ENCODE assay signal across 8 cellular contexts in the genomic region with DNA sequence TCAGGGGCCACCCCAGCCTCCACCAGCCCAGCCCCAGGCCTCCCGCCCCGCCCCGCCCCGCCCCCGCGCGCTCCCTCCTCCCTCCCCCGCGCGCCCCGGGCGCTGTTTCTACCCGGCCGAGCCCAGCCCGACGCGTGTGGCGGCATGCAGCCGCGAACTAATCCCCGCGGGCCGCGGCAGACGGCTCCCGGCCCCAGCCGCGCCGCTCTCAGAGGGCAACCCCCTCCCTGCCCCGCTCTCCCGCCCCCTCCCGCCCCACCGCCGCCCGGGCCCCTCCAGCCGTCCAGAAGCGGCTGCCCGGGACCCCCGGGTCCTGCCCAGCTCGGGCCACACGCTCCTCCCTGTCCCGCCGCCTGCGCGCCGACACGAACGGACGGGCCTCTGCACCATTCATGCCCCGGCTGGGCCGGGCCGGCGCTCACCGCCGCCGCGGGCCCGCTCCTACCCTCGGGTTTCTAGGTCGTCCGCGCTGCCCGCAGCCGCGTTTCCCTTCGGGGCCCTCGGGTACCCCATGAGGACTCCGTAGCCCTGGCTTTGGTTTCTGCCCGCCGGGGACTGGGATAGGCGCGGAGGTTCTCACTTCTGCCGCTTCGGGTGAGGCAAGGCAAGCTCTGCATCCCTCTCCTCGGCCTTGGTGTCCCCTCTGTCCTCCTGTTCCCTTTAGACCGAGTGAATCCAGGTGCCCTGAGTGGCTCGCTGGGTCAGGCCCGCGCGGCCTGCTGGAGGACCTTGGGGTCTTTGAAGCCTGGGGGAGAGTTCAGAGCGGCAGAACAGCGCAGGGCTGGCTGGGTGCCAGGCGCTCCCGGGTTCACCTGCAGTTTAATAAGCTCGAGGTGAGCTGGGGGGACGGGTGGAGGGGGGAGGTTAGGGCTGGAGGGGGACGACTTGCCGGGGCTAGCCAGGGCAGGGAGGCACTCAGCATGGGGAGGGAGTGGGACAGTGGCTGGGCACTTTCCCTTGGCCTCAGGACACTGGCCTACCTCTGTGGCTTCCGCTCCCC. TPM values are rescaled to one million over a fixed set of nuclear protein-coding genes. Genes with fewer than 3 reads are reported as not detected.
DNase-seq lines count a peak whose midpoint lies in the region; ATAC-seq and TF ChIP-seq lines count a peak whose summit lies in the region.

No MANE protein-coding gene starts in this region.

- ATAC-seq in HG03280 (IDR thresholded peaks at IDR 0.05; ENCODE audit: unreplicated experiment) = no peak
- ATAC-seq in HG02981 (IDR thresholded peaks at IDR 0.05; ENCODE audit: unreplicated experiment) = no peak

- H3K36me3 ChIP-seq in esophagus (ENCODE audit: control insufficient read depth in 2 of 2, insufficient read depth in 2 of 2, low read length in 1 of 2) = no peaks in the 10 kb centered on the region

- peak overlapping the region; percentile 42 to 47 for H3K4me3 ChIP-seq in esophagus (ENCODE audit: low read depth in 1 of 2, low read length in 2 of 2)

- intact Hi-C loops in posterior vena cava (cut with DNase I) = no loop called here

- peaks cover 16 to 35% of the 10 kb centered on the region in 2 donors for H3K4me1 ChIP-seq in esophagus (ENCODE audit: control insufficient read depth in 2 of 2, insufficient read depth in 2 of 2, low read length in 1 of 2)

- H3K27ac ChIP-seq in esophagus (ENCODE audit: low read depth in 2 of 2, low read length in 1 of 2) = peak overlapping the region; percentile 66 to 82

- WGBS in esophagus, 2 donors = 8 to 10% methylated on average over 62 to 89 of the region's 89 CpGs

- peak; percentile 78 for DNase-seq in GM10266 (ENCODE audit: extremely low spot score)
- DNase-seq in NCI-H82 (lab: John Stamatoyannopoulos, UW) = peak; percentile 83
- peak; percentile 79 for DNase-seq in posterior vena cava (ENCODE audit: low spot score)
- no peak for DNase-seq in LoVo (ENCODE audit: low spot score)
- no peak for DNase-seq in H4 (ENCODE audit: low spot score)

- no peak for TF ChIP-seq CTCF in GM10266 (IDR thresholded peaks at IDR 0.05; ENCODE audit: control insufficient read depth, insufficient read depth, low read depth, missing control alignments)

- no peaks in the 10 kb centered on the region for H3K9me3 ChIP-seq in esophagus (ENCODE audit: control insufficient read depth in 2 of 2, insufficient read depth in 1 of 2, low read depth in 1 of 2, low read length in 1 of 2)

- H3K27me3 ChIP-seq in esophagus (ENCODE audit: control insufficient read depth in 1 of 2, insufficient read depth in 2 of 2, low read length in 2 of 2) = peaks cover 0 to 3% of the 10 kb centered on the region in 2 donors

RNA-seq across cellular contexts. Expression of a gene that starts 3.1 kb away (rescaled TPM):
- polyA plus RNA-seq in esophagus = 10 to 100 TPM in 1 of 2 donors, 1 to 10 TPM in 1; 9.6 to 13.7 TPM
- total RNA-seq in posterior vena cava = not detected
- 0.12 TPM in 1 of 2 replicates, not detected in the other for total RNA-seq in H4 (2014; rRNA removed; shearing (Covaris generic))

RNA-seq across cellular contexts. Expression of a gene that starts 24.2 kb away (rescaled TPM):
- under 1 TPM; 0.31 to 0.76 TPM for polyA plus RNA-seq in esophagus
- total RNA-seq in posterior vena cava = under 1 TPM; 0.23 to 0.24 TPM
- 0.21 and 2.1 TPM in 2 replicates for total RNA-seq in H4 (2014; rRNA removed; shearing (Covaris generic))

RNA-seq across cellular contexts. Expression of a gene that starts 52.2 kb away (rescaled TPM):
- under 1 TPM in 1 of 2 donors, not detected in 1; 0.02 TPM for polyA plus RNA-seq in esophagus
- total RNA-seq in posterior vena cava = under 1 TPM in 1 of 2 donors, not detected in 1; 0.23 TPM
- total RNA-seq in H4 (2014; rRNA removed; shearing (Covaris generic)) = not detected in 2 replicates

Comparison
In these comparisons a context has a peak if more than half of its experiments do, and no peak if none do; other contexts are left out.
1. DNase-seq: peak in GM10266 (single experiment), NCI-H82 (single experiment) and posterior vena cava (single experiment); none in LoVo (single experiment) and H4 (single experiment).